ENCODE assay signal across 8 cellular contexts in genomic region chr19:40089462-40089861, GRCh38. TPM values are rescaled to one million over a fixed set of nuclear protein-coding genes. Genes with fewer than 3 reads are reported as not detected.
DNase-seq lines count a peak whose midpoint lies in the region; ATAC-seq and TF ChIP-seq lines count a peak whose summit lies in the region.

No MANE protein-coding gene starts in this region.

- in situ Hi-C loops in astrocyte of the spinal cord (cut with HindIII; ENCODE audit: low sequenced_read_pairs): no loop called here

- peak overlapping the region; percentile 100 for H3K27ac Mint-ChIP-seq in activated T-cell treated with anti-CD3 and anti-CD28 coated beads, Interleukin-2, amount 50 U/mL, for 24 hours

- TF ChIP-seq CTCF in astrocyte of the spinal cord (IDR thresholded peaks at IDR 0.05; ENCODE audit: low read depth, low read length) (no peak), upper lobe of left lung (IDR thresholded peaks at IDR 0.05) (no peak)

- TF ChIP-seq EP300 in upper lobe of left lung (IDR thresholded peaks at IDR 0.05): no peak

- peaks cover 0 to 2% (median 0%) of the 10 kb centered on the region in 4 donors for H3K36me3 ChIP-seq in upper lobe of left lung

- 68 to 69% methylated on average over 4 of the region's 4 CpGs for WGBS in upper lobe of left lung, 2 donors

- H3K27me3 ChIP-seq in upper lobe of left lung: no peaks in the 10 kb centered on the region

- no peak for DNase-seq in activated T-cell treated with anti-CD3 and anti-CD28 coated beads, Interleukin-2, amount 50 U/mL, for 24 hours
- DNase-seq in activated T-cell treated with anti-CD3 and anti-CD28 coated beads, Interleukin-2, amount 50 U/mL, for 1 hour: no peak
- peak; percentile 24 for DNase-seq in astrocyte of the spinal cord (ENCODE audit: low read depth, low spot score)
- peak; percentile 22 for DNase-seq in kidney glomerular epithelial cell (lab: John Stamatoyannopoulos, UW)
- DNase-seq in upper lobe of left lung: no peak
- DNase-seq in NCI-H524 treated with DMSO at 0.1 percent for 48 hours (lab: John Stamatoyannopoulos, UW): no peak
- no peak for DNase-seq in SKM-1 (lab: John Stamatoyannopoulos, UW; ENCODE audit: unreplicated experiment)
- no peak for DNase-seq in mesenteric fat pad (ENCODE audit: low spot score)

- H3K36me3 Mint-ChIP-seq in activated T-cell treated with anti-CD3 and anti-CD28 coated beads, Interleukin-2, amount 50 U/mL, for 24 hours (ENCODE audit: low read depth): peaks cover 44% of the 10 kb centered on the region

- H3K9me3 ChIP-seq in upper lobe of left lung: no peaks in the 10 kb centered on the region

- H3K4me3 ChIP-seq in astrocyte of the spinal cord (ENCODE audit: low read depth, low read length) (peak overlapping the region; percentile 93), upper lobe of left lung (peak overlapping the region in 3 of 4 donors; percentile 66 to 78 (median 67))

- no peak for TF ChIP-seq POLR2A in upper lobe of left lung (IDR thresholded peaks at IDR 0.05)

- H3K4me1 ChIP-seq in upper lobe of left lung: peaks cover 10 to 18% (median 17%) of the 10 kb centered on the region in 4 donors

- no peak overlapping the region for H3K27ac ChIP-seq in upper lobe of left lung

- H3K4me1 Mint-ChIP-seq in activated T-cell treated with anti-CD3 and anti-CD28 coated beads, Interleukin-2, amount 50 U/mL, for 24 hours (ENCODE audit: low read depth): peaks cover 45% of the 10 kb centered on the region

- ATAC-seq in upper lobe of left lung (ENCODE audit: low FRiP score in 2 of 2): peak in 1 of 2 donors; percentile 36

- H3K27me3 Mint-ChIP-seq in activated T-cell treated with anti-CD3 and anti-CD28 coated beads, Interleukin-2, amount 50 U/mL, for 24 hours: no peaks in the 10 kb centered on the region

- peak overlapping the region; percentile 100 for H3K4me3 Mint-ChIP-seq in activated T-cell treated with anti-CD3 and anti-CD28 coated beads, Interleukin-2, amount 50 U/mL, for 24 hours

- H3K9me3 Mint-ChIP-seq in activated T-cell treated with anti-CD3 and anti-CD28 coated beads, Interleukin-2, amount 50 U/mL, for 24 hours: no peaks in the 10 kb centered on the region

RNA-seq across cellular contexts. Expression of gene ZNF780A, which starts 1.3 kb away (rescaled TPM):
- 10 to 100 TPM in 5 of 6 donors, 1 to 10 TPM in 1; 7.4 to 17.1 (median 13.6) TPM for total RNA-seq in upper lobe of left lung
- total RNA-seq in mesenteric fat pad: 12.7 TPM

RNA-seq across cellular contexts. Expression of gene ZNF780B, which starts 33.4 kb away (rescaled TPM):
- total RNA-seq in upper lobe of left lung: 10 to 100 TPM in 5 of 6 donors, 1 to 10 TPM in 1; 9.4 to 50.3 (median 20.9) TPM
- total RNA-seq in mesenteric fat pad: 11.4 TPM

Comparison
In these comparisons a context has a peak if more than half of its experiments do, and no peak if none do; other contexts are left out.
1. DNase-seq: peak in astrocyte of the spinal cord (single experiment) and kidney glomerular epithelial cell (single experiment); none in activated T-cell treated with anti-CD3 and anti-CD28 coated beads, Interleukin-2, amount 50 U/mL, for 24 hours (single experiment), activated T-cell treated with anti-CD3 and anti-CD28 coated beads, Interleukin-2, amount 50 U/mL, for 1 hour (single experiment), upper lobe of left lung (0 of 2), NCI-H524 treated with DMSO at 0.1 percent for 48 hours (single experiment), SKM-1 (single experiment) and mesenteric fat pad (single experiment).